Comparison of ENCODE assay signal across 9 cellular contexts in the genomic region with DNA sequence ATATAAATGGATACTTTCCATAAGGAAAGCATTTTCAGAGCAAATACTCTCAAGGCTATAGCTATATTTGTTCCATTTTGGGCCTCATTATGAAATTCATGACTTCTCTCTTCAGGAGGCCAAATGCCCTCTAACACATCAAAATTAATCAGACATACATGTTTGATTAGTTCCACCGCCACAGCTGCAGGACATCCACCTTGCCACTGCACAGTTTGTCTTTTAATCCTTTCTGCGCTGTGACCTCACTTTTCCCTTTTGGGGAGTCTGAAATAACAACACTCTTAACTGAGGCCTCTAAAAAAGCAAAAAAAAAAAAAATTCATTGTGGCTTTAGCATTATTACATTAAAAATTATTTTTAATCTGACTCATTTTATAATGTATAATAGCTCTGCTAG.
"Had no signal": no experiment of that assay in that cellular context is flagged by ENCODE, and none has a peak within 500 bp of the region (broad histone marks: within the 10 kb centered on the region; RNA-seq: fewer than 3 reads in every experiment).

No MANE protein-coding gene starts in this region.

- H2AFZ ChIP-seq: GM23248, GM23338 had no signal

- H3K36me3 ChIP-seq: HAP-1 had no signal

- H3K27ac ChIP-seq: GM23248 had no signal

- H3K4me2 ChIP-seq: GM23338 had no signal

- ATAC-seq: GM23338, HCT116 had no signal

- H3K4me3 ChIP-seq: GM23248, GM23338, HAP-1 had no signal

- H3K9ac ChIP-seq: GM23248 had no signal

- H3K9me3 ChIP-seq: HAP-1 had no signal

- DNase-seq: GM23248, GOT3, H7, H9, HCEC 1CT, HFFc6 had no signal
